Comparison of ENCODE assay signal across 1 cellular context in genomic region chr13:99063178-99063577, GRCh38.
TF ChIP-seq lines count a peak whose summit lies in the region.

No MANE protein-coding gene starts in this region.

TF ChIP-seq in SK-N-SH, 30 proteins besides CTCF, POLR2A, EP300 and RAD21 (continued from another document):
- no peak for TF ChIP-seq USF1 (IDR thresholded peaks at IDR 0.05; ENCODE audit: borderline replicate concordance, low read depth)
- no peak for TF ChIP-seq FOXM1 (IDR thresholded peaks at IDR 0.05; ENCODE audit: low read depth)
- no peak for TF ChIP-seq SIN3A (IDR thresholded peaks at IDR 0.05; ENCODE audit: borderline replicate concordance, low read depth, low read length)
- TF ChIP-seq JUND (IDR thresholded peaks at IDR 0.05), result no peak
- TF ChIP-seq YY1 (IDR thresholded peaks at IDR 0.05; ENCODE audit: low read depth), result no peak
- TF ChIP-seq RXRA (IDR thresholded peaks at IDR 0.05; ENCODE audit: borderline replicate concordance, low read depth), result no peak
- no peak for TF ChIP-seq REST (IDR thresholded peaks at IDR 0.05; ENCODE audit: low read depth, low read length)
- no peak for TF ChIP-seq TAF1 (IDR thresholded peaks at IDR 0.05; ENCODE audit: borderline replicate concordance, low read depth, low read length)
- TF ChIP-seq FOSL2 (IDR thresholded peaks at IDR 0.05; ENCODE audit: borderline replicate concordance, low read depth), result no peak
